Comparison of ENCODE assay signal across 1 cellular context in genomic region chr14:73949752-73950734, GRCh38.
TF ChIP-seq lines count a peak whose summit lies in the region.

Gene COQ6, plus strand, starts transcription at chr14:73950302. Its CDS starts 31 bp downstream, at chr14:73950333.
A gene with protein sequence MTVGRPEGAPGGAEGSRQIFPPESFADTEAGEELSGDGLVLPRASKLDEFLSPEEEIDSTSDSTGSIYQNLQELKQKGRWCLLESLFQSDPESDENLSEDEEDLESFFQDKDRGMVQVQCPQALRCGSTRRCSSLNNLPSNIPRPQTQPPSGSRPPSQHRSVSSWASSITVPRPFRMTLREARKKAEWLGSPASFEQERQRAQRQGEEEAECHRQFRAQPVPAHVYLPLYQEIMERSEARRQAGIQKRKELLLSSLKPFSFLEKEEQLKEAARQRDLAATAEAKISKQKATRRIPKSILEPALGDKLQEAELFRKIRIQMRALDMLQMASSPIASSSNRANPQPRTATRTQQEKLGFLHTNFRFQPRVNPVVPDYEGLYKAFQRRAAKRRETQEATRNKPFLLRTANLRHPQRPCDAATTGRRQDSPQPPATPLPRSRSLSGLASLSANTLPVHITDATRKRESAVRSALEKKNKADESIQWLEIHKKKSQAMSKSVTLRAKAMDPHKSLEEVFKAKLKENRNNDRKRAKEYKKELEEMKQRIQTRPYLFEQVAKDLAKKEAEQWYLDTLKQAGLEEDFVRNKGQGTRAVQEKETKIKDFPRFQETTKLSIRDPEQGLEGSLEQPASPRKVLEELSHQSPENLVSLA (minus strand): TSS chr14:73950094. CDS start chr14:73950026, 68 bp downstream.

TF ChIP-seq in HepG2, 621 proteins besides CTCF, POLR2A, EP300 and RAD21 (continued from another document and continues in another):
- TF ChIP-seq, protein P1, sequence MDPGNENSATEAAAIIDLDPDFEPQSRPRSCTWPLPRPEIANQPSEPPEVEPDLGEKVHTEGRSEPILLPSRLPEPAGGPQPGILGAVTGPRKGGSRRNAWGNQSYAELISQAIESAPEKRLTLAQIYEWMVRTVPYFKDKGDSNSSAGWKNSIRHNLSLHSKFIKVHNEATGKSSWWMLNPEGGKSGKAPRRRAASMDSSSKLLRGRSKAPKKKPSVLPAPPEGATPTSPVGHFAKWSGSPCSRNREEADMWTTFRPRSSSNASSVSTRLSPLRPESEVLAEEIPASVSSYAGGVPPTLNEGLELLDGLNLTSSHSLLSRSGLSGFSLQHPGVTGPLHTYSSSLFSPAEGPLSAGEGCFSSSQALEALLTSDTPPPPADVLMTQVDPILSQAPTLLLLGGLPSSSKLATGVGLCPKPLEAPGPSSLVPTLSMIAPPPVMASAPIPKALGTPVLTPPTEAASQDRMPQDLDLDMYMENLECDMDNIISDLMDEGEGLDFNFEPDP (CRISPR knock-in tag; conservative IDR thresholded peaks at IDR 0.05): no peak
- TF ChIP-seq ZNF761 (CRISPR knock-in tag; conservative IDR thresholded peaks at IDR 0.05): no peak
- TF ChIP-seq, protein P2, sequence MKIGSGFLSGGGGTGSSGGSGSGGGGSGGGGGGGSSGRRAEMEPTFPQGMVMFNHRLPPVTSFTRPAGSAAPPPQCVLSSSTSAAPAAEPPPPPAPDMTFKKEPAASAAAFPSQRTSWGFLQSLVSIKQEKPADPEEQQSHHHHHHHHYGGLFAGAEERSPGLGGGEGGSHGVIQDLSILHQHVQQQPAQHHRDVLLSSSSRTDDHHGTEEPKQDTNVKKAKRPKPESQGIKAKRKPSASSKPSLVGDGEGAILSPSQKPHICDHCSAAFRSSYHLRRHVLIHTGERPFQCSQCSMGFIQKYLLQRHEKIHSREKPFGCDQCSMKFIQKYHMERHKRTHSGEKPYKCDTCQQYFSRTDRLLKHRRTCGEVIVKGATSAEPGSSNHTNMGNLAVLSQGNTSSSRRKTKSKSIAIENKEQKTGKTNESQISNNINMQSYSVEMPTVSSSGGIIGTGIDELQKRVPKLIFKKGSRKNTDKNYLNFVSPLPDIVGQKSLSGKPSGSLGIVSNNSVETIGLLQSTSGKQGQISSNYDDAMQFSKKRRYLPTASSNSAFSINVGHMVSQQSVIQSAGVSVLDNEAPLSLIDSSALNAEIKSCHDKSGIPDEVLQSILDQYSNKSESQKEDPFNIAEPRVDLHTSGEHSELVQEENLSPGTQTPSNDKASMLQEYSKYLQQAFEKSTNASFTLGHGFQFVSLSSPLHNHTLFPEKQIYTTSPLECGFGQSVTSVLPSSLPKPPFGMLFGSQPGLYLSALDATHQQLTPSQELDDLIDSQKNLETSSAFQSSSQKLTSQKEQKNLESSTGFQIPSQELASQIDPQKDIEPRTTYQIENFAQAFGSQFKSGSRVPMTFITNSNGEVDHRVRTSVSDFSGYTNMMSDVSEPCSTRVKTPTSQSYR (CRISPR knock-in tag; IDR thresholded peaks at IDR 0.05; ENCODE audit: borderline replicate concordance): no peak
- 0 out of 2 replicates have a peak, but pooled peaks have one; percentile 25 for TF ChIP-seq NFKBIZ (CRISPR knock-in tag; IDR thresholded peaks at IDR 0.05)
- peak; percentile 76 for TF ChIP-seq ZNF441 (CRISPR knock-in tag; IDR thresholded peaks at IDR 0.05; ENCODE audit: borderline replicate concordance)
- peak; percentile 47; the same call in 1 of the 2 replicates for TF ChIP-seq ZNF552 (CRISPR knock-in tag; IDR thresholded peaks at IDR 0.05; ENCODE audit: borderline replicate concordance)
- no peak for TF ChIP-seq ZNF30 (CRISPR knock-in tag; IDR thresholded peaks at IDR 0.05)
- TF ChIP-seq GATA4 (IDR thresholded peaks at IDR 0.05; ENCODE audit: borderline replicate concordance, low read depth): no peak
- peak; percentile 94 for TF ChIP-seq TAF1 (CRISPR knock-in tag; IDR thresholded peaks at IDR 0.05)
- no peak for TF ChIP-seq PAF1 (CRISPR knock-in tag; IDR thresholded peaks at IDR 0.05)
- TF ChIP-seq DMTF1 (CRISPR knock-in tag; IDR thresholded peaks at IDR 0.05): no peak
- TF ChIP-seq NPAS2 (CRISPR knock-in tag; IDR thresholded peaks at IDR 0.05; ENCODE audit: borderline replicate concordance): no peak
- TF ChIP-seq, protein P3, sequence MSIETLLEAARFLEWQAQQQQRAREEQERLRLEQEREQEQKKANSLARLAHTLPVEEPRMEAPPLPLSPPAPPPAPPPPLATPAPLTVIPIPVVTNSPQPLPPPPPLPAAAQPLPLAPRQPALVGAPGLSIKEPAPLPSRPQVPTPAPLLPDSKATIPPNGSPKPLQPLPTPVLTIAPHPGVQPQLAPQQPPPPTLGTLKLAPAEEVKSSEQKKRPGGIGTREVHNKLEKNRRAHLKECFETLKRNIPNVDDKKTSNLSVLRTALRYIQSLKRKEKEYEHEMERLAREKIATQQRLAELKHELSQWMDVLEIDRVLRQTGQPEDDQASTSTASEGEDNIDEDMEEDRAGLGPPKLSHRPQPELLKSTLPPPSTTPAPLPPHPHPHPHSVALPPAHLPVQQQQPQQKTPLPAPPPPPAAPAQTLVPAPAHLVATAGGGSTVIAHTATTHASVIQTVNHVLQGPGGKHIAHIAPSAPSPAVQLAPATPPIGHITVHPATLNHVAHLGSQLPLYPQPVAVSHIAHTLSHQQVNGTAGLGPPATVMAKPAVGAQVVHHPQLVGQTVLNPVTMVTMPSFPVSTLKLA (IDR thresholded peaks at IDR 0.05): peak; percentile 42; the same call in 1 of the 2 replicates
- TF ChIP-seq SRSF9 (IDR thresholded peaks at IDR 0.05; ENCODE audit: borderline replicate concordance, insufficient read depth, low read depth, low read length, poor library complexity, severe bottlenecking): no peak
- peak; percentile 85 for TF ChIP-seq ASH2L (IDR thresholded peaks at IDR 0.05; ENCODE audit: insufficient read length, low read depth, low read length)
- TF ChIP-seq BRCA1 (CRISPR knock-in tag; IDR thresholded peaks at IDR 0.05): no peak
- no peak for TF ChIP-seq ATAD3A (CRISPR knock-in tag; IDR thresholded peaks at IDR 0.05)
- no peak for TF ChIP-seq NFE2L1 (CRISPR knock-in tag; IDR thresholded peaks at IDR 0.05; ENCODE audit: borderline replicate concordance)
- 0 out of 2 replicates have a peak, but pooled peaks have one; percentile 40 for TF ChIP-seq DNMT1 (CRISPR knock-in tag; IDR thresholded peaks at IDR 0.05)
- no peak for TF ChIP-seq GZF1 (CRISPR knock-in tag; IDR thresholded peaks at IDR 0.05)
- TF ChIP-seq SETDB1 (CRISPR knock-in tag; IDR thresholded peaks at IDR 0.05; ENCODE audit: borderline replicate concordance): no peak
- peak; percentile 89 for TF ChIP-seq ZNF501 (CRISPR knock-in tag; IDR thresholded peaks at IDR 0.05)
- peak in 1 of 2 experiments; percentile 62; a peak in 1 of 4 replicates for TF ChIP-seq KLF16 (CRISPR knock-in tag; IDR thresholded peaks at IDR 0.05)
- TF ChIP-seq ZSCAN9 (CRISPR knock-in tag; IDR thresholded peaks at IDR 0.05; ENCODE audit: borderline replicate concordance): peak; percentile 61; the same call in 1 of the 2 replicates
- no peak for TF ChIP-seq ZBTB20 (CRISPR knock-in tag; IDR thresholded peaks at IDR 0.05; ENCODE audit: borderline replicate concordance, low read depth)
- TF ChIP-seq, protein P4, sequence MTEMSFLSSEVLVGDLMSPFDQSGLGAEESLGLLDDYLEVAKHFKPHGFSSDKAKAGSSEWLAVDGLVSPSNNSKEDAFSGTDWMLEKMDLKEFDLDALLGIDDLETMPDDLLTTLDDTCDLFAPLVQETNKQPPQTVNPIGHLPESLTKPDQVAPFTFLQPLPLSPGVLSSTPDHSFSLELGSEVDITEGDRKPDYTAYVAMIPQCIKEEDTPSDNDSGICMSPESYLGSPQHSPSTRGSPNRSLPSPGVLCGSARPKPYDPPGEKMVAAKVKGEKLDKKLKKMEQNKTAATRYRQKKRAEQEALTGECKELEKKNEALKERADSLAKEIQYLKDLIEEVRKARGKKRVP (CRISPR knock-in tag; IDR thresholded peaks at IDR 0.05): no peak
- no peak for TF ChIP-seq NCOA5 (CRISPR knock-in tag; IDR thresholded peaks at IDR 0.05)
- TF ChIP-seq, protein P5, sequence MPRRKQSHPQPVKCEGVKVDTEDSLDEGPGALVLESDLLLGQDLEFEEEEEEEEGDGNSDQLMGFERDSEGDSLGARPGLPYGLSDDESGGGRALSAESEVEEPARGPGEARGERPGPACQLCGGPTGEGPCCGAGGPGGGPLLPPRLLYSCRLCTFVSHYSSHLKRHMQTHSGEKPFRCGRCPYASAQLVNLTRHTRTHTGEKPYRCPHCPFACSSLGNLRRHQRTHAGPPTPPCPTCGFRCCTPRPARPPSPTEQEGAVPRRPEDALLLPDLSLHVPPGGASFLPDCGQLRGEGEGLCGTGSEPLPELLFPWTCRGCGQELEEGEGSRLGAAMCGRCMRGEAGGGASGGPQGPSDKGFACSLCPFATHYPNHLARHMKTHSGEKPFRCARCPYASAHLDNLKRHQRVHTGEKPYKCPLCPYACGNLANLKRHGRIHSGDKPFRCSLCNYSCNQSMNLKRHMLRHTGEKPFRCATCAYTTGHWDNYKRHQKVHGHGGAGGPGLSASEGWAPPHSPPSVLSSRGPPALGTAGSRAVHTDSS (CRISPR knock-in tag; conservative IDR thresholded peaks at IDR 0.05): no peak
- peak; percentile 91 for TF ChIP-seq NFYB (CRISPR knock-in tag; IDR thresholded peaks at IDR 0.05)
- TF ChIP-seq, protein P6, sequence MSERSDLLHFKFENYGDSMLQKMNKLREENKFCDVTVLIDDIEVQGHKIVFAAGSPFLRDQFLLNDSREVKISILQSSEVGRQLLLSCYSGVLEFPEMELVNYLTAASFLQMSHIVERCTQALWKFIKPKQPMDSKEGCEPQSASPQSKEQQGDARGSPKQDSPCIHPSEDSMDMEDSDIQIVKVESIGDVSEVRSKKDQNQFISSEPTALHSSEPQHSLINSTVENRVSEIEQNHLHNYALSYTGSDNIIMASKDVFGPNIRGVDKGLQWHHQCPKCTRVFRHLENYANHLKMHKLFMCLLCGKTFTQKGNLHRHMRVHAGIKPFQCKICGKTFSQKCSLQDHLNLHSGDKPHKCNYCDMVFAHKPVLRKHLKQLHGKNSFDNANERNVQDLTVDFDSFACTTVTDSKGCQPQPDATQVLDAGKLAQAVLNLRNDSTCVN (CRISPR knock-in tag; IDR thresholded peaks at IDR 0.05; ENCODE audit: borderline replicate concordance): peak; percentile 84
- TF ChIP-seq ZNF432 (CRISPR knock-in tag; IDR thresholded peaks at IDR 0.05; ENCODE audit: borderline replicate concordance): no peak
- TF ChIP-seq STAG1 (CRISPR knock-in tag; IDR thresholded peaks at IDR 0.05): peak; percentile 18; the same call in 1 of the 2 replicates
- TF ChIP-seq, protein P7, sequence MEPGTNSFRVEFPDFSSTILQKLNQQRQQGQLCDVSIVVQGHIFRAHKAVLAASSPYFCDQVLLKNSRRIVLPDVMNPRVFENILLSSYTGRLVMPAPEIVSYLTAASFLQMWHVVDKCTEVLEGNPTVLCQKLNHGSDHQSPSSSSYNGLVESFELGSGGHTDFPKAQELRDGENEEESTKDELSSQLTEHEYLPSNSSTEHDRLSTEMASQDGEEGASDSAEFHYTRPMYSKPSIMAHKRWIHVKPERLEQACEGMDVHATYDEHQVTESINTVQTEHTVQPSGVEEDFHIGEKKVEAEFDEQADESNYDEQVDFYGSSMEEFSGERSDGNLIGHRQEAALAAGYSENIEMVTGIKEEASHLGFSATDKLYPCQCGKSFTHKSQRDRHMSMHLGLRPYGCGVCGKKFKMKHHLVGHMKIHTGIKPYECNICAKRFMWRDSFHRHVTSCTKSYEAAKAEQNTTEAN (CRISPR knock-in tag; conservative IDR thresholded peaks at IDR 0.05): no peak
- TF ChIP-seq ZNF362 (CRISPR knock-in tag; IDR thresholded peaks at IDR 0.05; ENCODE audit: borderline replicate concordance): 0 out of 2 replicates have a peak, but pooled peaks have one; percentile 46
- TF ChIP-seq ISL2 (CRISPR knock-in tag; IDR thresholded peaks at IDR 0.05): peak; percentile 24; the same call in 1 of the 2 replicates
- TF ChIP-seq KAT2B (IDR thresholded peaks at IDR 0.05; ENCODE audit: borderline replicate concordance, low read depth, low read length): no peak
- TF ChIP-seq, protein P8, sequence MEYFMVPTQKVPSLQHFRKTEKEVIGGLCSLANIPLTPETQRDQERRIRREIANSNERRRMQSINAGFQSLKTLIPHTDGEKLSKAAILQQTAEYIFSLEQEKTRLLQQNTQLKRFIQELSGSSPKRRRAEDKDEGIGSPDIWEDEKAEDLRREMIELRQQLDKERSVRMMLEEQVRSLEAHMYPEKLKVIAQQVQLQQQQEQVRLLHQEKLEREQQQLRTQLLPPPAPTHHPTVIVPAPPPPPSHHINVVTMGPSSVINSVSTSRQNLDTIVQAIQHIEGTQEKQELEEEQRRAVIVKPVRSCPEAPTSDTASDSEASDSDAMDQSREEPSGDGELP (IDR thresholded peaks at IDR 0.05; ENCODE audit: borderline replicate concordance, low read depth): peak; percentile 79
- TF ChIP-seq, protein P9, sequence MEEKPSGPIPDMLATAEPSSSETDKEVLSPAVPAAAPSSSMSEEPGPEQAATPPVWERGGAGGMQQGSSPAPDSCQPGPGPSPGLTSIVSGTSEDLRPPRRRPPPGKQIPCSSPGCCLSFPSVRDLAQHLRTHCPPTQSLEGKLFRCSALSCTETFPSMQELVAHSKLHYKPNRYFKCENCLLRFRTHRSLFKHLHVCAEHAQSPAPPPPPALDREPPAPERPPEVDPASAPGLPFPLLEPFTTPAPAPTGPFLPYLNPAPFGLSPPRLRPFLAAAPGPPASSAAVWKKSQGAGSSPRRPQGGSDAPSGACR (CRISPR knock-in tag; IDR thresholded peaks at IDR 0.05): peak; percentile 63; the same call in 1 of the 2 replicates
